1 cellular context compared by ENCODE assay signal in the genomic region with DNA sequence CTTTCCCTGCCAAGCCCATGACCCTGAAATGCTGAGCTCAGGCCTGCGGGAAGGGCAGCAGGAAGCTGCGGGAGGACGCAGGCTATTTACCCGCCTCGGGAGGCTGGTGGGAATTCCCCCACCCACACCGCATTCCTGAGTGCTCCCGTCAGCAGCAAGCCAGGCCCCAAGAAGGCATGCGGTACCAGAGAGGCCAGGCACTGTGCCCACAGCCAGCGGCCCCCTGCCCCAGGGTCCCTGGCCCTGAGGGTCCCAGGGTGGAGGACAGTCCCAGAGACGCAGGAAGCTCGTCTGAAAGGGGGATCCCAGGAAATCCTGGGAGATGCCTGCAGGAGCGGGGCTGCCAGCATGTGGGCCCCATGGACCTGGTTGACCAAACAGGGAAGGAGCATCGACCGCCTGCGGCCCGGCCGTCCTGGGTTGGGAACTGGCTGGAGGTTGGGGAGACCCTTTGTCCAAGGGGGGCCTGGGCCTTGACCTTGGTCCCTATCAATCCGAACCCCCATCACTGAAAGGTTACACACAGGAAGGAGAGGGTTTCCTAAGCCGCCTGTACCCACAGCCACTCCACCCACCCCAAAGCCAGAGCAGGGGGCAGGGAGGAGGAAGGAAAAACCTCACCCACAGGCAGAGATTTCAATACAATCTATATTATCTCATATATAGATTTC.
A peak's percentile ranks its signal among the peaks of the same experiment; 100 is the strongest.
TF ChIP-seq lines count a peak whose summit lies in the region.

No MANE protein-coding gene starts in this region.

TF ChIP-seq in GM12878, 131 proteins besides CTCF, POLR2A, EP300 and RAD21 (continued from another document):
- TF ChIP-seq, protein P1, sequence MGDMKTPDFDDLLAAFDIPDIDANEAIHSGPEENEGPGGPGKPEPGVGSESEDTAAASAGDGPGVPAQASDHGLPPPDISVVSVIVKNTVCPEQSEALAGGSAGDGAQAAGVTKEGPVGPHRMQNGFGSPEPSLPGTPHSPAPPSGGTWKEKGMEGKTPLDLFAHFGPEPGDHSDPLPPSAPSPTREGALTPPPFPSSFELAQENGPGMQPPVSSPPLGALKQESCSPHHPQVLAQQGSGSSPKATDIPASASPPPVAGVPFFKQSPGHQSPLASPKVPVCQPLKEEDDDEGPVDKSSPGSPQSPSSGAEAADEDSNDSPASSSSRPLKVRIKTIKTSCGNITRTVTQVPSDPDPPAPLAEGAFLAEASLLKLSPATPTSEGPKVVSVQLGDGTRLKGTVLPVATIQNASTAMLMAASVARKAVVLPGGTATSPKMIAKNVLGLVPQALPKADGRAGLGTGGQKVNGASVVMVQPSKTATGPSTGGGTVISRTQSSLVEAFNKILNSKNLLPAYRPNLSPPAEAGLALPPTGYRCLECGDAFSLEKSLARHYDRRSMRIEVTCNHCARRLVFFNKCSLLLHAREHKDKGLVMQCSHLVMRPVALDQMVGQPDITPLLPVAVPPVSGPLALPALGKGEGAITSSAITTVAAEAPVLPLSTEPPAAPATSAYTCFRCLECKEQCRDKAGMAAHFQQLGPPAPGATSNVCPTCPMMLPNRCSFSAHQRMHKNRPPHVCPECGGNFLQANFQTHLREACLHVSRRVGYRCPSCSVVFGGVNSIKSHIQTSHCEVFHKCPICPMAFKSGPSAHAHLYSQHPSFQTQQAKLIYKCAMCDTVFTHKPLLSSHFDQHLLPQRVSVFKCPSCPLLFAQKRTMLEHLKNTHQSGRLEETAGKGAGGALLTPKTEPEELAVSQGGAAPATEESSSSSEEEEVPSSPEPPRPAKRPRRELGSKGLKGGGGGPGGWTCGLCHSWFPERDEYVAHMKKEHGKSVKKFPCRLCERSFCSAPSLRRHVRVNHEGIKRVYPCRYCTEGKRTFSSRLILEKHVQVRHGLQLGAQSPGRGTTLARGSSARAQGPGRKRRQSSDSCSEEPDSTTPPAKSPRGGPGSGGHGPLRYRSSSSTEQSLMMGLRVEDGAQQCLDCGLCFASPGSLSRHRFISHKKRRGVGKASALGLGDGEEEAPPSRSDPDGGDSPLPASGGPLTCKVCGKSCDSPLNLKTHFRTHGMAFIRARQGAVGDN (IDR thresholded peaks at IDR 0.05), result no peak
- TF ChIP-seq MTA3 (IDR thresholded peaks at IDR 0.05; ENCODE audit: borderline replicate concordance, low read length), result no peak
- TF ChIP-seq, protein P2, sequence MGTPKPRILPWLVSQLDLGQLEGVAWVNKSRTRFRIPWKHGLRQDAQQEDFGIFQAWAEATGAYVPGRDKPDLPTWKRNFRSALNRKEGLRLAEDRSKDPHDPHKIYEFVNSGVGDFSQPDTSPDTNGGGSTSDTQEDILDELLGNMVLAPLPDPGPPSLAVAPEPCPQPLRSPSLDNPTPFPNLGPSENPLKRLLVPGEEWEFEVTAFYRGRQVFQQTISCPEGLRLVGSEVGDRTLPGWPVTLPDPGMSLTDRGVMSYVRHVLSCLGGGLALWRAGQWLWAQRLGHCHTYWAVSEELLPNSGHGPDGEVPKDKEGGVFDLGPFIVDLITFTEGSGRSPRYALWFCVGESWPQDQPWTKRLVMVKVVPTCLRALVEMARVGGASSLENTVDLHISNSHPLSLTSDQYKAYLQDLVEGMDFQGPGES (IDR thresholded peaks at IDR 0.05), result no peak
- no peak for TF ChIP-seq POU2F2 (IDR thresholded peaks at IDR 0.05; ENCODE audit: borderline replicate concordance, low read depth, low read length)
- no peak for TF ChIP-seq BMI1 (IDR thresholded peaks at IDR 0.05; ENCODE audit: borderline replicate concordance)
- TF ChIP-seq EED (IDR thresholded peaks at IDR 0.05; ENCODE audit: low read depth), result peak; percentile 78
- 0 out of 2 replicates have a peak, but pooled peaks have one; percentile 29 for TF ChIP-seq LARP7 (IDR thresholded peaks at IDR 0.05)
- no peak for TF ChIP-seq NFYA (IDR thresholded peaks at IDR 0.05; ENCODE audit: borderline replicate concordance, low read depth, low read length)
- TF ChIP-seq, protein P3, sequence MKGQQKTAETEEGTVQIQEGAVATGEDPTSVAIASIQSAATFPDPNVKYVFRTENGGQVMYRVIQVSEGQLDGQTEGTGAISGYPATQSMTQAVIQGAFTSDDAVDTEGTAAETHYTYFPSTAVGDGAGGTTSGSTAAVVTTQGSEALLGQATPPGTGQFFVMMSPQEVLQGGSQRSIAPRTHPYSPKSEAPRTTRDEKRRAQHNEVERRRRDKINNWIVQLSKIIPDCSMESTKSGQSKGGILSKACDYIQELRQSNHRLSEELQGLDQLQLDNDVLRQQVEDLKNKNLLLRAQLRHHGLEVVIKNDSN (IDR thresholded peaks at IDR 0.05; ENCODE audit: borderline replicate concordance, extremely low read length, insufficient read depth, low read depth, low read length), result no peak
- peak in 1 of 2 experiments; percentile 58; a peak in 2 of 4 replicates for TF ChIP-seq IKZF2 (IDR thresholded peaks at IDR 0.05)
- TF ChIP-seq, protein P4, sequence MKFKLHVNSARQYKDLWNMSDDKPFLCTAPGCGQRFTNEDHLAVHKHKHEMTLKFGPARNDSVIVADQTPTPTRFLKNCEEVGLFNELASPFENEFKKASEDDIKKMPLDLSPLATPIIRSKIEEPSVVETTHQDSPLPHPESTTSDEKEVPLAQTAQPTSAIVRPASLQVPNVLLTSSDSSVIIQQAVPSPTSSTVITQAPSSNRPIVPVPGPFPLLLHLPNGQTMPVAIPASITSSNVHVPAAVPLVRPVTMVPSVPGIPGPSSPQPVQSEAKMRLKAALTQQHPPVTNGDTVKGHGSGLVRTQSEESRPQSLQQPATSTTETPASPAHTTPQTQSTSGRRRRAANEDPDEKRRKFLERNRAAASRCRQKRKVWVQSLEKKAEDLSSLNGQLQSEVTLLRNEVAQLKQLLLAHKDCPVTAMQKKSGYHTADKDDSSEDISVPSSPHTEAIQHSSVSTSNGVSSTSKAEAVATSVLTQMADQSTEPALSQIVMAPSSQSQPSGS (IDR thresholded peaks at IDR 0.05; ENCODE audit: low read length), result no peak
- TF ChIP-seq, protein P5, sequence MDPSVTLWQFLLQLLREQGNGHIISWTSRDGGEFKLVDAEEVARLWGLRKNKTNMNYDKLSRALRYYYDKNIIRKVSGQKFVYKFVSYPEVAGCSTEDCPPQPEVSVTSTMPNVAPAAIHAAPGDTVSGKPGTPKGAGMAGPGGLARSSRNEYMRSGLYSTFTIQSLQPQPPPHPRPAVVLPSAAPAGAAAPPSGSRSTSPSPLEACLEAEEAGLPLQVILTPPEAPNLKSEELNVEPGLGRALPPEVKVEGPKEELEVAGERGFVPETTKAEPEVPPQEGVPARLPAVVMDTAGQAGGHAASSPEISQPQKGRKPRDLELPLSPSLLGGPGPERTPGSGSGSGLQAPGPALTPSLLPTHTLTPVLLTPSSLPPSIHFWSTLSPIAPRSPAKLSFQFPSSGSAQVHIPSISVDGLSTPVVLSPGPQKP (IDR thresholded peaks at IDR 0.05; ENCODE audit: low read depth, low read length), result no peak
- no peak for TF ChIP-seq SMAD5 (IDR thresholded peaks at IDR 0.05; ENCODE audit: low read depth)
- no peak for TF ChIP-seq ZBED1 (IDR thresholded peaks at IDR 0.05; ENCODE audit: borderline replicate concordance)
- TF ChIP-seq HCFC1 (IDR thresholded peaks at IDR 0.05; ENCODE audit: low read length), result no peak
- TF ChIP-seq, protein P6, sequence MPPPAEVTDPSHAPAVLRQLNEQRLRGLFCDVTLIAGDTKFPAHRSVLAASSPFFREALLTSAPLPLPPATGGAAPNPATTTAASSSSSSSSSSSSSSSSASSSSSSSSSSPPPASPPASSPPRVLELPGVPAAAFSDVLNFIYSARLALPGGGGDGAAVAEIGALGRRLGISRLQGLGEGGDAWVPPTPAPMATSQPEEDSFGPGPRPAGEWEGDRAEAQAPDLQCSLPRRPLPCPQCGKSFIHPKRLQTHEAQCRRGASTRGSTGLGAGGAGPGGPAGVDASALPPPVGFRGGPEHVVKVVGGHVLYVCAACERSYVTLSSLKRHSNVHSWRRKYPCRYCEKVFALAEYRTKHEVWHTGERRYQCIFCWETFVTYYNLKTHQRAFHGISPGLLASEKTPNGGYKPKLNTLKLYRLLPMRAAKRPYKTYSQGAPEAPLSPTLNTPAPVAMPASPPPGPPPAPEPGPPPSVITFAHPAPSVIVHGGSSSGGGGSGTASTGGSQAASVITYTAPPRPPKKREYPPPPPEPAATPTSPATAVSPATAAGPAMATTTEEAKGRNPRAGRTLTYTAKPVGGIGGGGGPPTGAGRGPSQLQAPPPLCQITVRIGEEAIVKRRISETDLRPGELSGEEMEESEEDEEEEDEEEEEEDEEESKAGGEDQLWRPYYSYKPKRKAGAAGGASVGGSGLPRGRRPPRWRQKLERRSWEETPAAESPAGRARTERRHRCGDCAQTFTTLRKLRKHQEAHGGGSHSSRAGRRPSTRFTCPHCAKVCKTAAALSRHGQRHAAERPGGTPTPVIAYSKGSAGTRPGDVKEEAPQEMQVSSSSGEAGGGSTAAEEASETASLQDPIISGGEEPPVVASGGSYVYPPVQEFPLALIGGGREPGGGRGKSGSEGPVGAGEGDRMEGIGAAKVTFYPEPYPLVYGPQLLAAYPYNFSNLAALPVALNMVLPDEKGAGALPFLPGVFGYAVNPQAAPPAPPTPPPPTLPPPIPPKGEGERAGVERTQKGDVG (CRISPR knock-in tag; IDR thresholded peaks at IDR 0.05), result no peak
- TF ChIP-seq, protein P7, sequence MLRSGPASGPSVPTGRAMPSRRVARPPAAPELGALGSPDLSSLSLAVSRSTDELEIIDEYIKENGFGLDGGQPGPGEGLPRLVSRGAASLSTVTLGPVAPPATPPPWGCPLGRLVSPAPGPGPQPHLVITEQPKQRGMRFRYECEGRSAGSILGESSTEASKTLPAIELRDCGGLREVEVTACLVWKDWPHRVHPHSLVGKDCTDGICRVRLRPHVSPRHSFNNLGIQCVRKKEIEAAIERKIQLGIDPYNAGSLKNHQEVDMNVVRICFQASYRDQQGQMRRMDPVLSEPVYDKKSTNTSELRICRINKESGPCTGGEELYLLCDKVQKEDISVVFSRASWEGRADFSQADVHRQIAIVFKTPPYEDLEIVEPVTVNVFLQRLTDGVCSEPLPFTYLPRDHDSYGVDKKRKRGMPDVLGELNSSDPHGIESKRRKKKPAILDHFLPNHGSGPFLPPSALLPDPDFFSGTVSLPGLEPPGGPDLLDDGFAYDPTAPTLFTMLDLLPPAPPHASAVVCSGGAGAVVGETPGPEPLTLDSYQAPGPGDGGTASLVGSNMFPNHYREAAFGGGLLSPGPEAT (IDR thresholded peaks at IDR 0.05; ENCODE audit: low read depth), result no peak
